9 cellular contexts compared by ENCODE assay signal in genomic region chr4:141654098-141654497, GRCh38. TPM values are rescaled to one million over a fixed set of nuclear protein-coding genes. Genes with fewer than 3 reads are reported as not detected.
DNase-seq lines count a peak whose midpoint lies in the region; ATAC-seq and TF ChIP-seq lines count a peak whose summit lies in the region.
"Had no signal": no experiment of that assay in that cellular context is flagged by ENCODE, and none has a peak within 500 bp of the region (broad histone marks: within the 10 kb centered on the region; RNA-seq: fewer than 3 reads in every experiment).

No MANE protein-coding gene starts in this region.

- H3K4me1 ChIP-seq in thoracic aorta (ENCODE audit: control insufficient read depth in 1 of 2, low read depth in 2 of 2): peaks cover 27 to 47% of the 10 kb centered on the region in 2 donors

- intact Hi-C loops in left ventricle myocardium superior (cut with micrococcal nuclease): no loop called here

- H3K27ac ChIP-seq in thoracic aorta: peak overlapping the region; percentile 6 to 63

- no peaks in the 10 kb centered on the region for H3K36me3 ChIP-seq in thoracic aorta

- no peak overlapping the region for H3K4me3 ChIP-seq in thoracic aorta

- ATAC-seq in left ventricle myocardium superior: peak; percentile 69
- peak; percentile 53 for ATAC-seq in thoracic aorta (ENCODE audit: insufficient number of reproducible peaks, low FRiP score, low read depth)

- DNase-seq in DMS 273 (lab: John Stamatoyannopoulos, UW; ENCODE audit: unreplicated experiment): peak; percentile 7
- no peak for DNase-seq in DMS 273 treated with DMSO at 0.1 percent for 48 hours (lab: John Stamatoyannopoulos, UW)
- peak; percentile 9 for DNase-seq in UCSD-AML1 (lab: John Stamatoyannopoulos, UW; ENCODE audit: unreplicated experiment)
- peak; percentile 25 for DNase-seq in left ventricle myocardium superior
- DNase-seq in thoracic aorta (ENCODE audit: low spot score): peak; percentile 5
- no peak for DNase-seq in activated CD4-positive, alpha-beta T cell treated with anti-CD3 and anti-CD28 coated beads, Interleukin-2, amount 50 U/mL, for 1 hour
- no peak for DNase-seq in NCI-H2196 (lab: John Stamatoyannopoulos, UW; ENCODE audit: unreplicated experiment)
- DNase-seq in activated CD4-positive, alpha-beta T cell treated with anti-CD3 and anti-CD28 coated beads, Interleukin-2, amount 50 U/mL, for 48 hours: no peak
- DNase-seq: stimulated activated CD4-positive, alpha-beta T cell treated with anti-CD3 and anti-CD28 coated beads, Interleukin-2, amount 100 ng/mL, for 48 hours had no signal

- no peaks in the 10 kb centered on the region for H3K27me3 ChIP-seq in thoracic aorta (replicated peaks; ENCODE audit: insufficient read depth)

- TF ChIP-seq CTCF in thoracic aorta (IDR thresholded peaks at IDR 0.05): peak; percentile 28

- H3K9me3 ChIP-seq in thoracic aorta: no peaks in the 10 kb centered on the region

RNA-seq across cellular contexts. Expression of gene IL15, which starts 17.7 kb away (rescaled TPM):
- total RNA-seq in left ventricle myocardium superior (1.7 TPM), thoracic aorta (10 to 100 TPM in 1 of 2 donors, 1 to 10 TPM in 1; 9.3 to 12.6 TPM)

Comparison
In these comparisons a context has a peak if more than half of its experiments do, and no peak if none do; other contexts are left out.
1. DNase-seq: peak in DMS 273 (single experiment), UCSD-AML1 (single experiment), left ventricle myocardium superior (single experiment) and thoracic aorta (single experiment); none in DMS 273 treated with DMSO at 0.1 percent for 48 hours (single experiment), activated CD4-positive, alpha-beta T cell treated with anti-CD3 and anti-CD28 coated beads, Interleukin-2, amount 50 U/mL, for 1 hour (single experiment), NCI-H2196 (single experiment) and activated CD4-positive, alpha-beta T cell treated with anti-CD3 and anti-CD28 coated beads, Interleukin-2, amount 50 U/mL, for 48 hours (0 of 2).